Comparison of ENCODE assay signal across 2 cellular contexts in the genomic region with DNA sequence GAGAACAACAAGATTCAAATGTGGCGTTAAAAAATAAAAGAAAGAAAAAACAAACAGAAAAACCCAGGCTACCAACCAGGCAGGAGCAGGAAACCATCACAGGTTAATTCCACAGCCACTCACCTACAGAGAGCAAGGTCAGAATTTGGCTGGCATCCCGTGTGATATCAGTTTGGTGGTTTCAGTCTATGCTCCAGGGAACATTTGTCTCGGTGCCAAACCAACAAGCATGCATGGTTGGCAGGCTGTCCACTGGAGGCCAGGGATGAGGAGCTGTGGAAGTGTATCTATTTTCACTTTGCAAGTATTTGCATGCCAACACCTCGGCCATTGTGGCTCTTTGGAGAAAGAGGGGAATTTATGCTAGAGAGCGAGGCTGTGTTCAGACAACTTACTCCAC.
TF ChIP-seq lines count a peak whose summit lies in the region.

No MANE protein-coding gene starts in this region.

TF ChIP-seq in liver, 16 proteins besides CTCF, POLR2A, EP300 and RAD21 (continued from another document):
- TF ChIP-seq, protein P1, sequence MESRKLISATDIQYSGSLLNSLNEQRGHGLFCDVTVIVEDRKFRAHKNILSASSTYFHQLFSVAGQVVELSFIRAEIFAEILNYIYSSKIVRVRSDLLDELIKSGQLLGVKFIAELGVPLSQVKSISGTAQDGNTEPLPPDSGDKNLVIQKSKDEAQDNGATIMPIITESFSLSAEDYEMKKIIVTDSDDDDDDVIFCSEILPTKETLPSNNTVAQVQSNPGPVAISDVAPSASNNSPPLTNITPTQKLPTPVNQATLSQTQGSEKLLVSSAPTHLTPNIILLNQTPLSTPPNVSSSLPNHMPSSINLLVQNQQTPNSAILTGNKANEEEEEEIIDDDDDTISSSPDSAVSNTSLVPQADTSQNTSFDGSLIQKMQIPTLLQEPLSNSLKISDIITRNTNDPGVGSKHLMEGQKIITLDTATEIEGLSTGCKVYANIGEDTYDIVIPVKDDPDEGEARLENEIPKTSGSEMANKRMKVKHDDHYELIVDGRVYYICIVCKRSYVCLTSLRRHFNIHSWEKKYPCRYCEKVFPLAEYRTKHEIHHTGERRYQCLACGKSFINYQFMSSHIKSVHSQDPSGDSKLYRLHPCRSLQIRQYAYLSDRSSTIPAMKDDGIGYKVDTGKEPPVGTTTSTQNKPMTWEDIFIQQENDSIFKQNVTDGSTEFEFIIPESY (IDR thresholded peaks at IDR 0.05): peak; percentile 62
- TF ChIP-seq NR2F2 (IDR thresholded peaks at IDR 0.05) (no peak), GABPA (IDR thresholded peaks at IDR 0.05 in 1 of 2, conservative IDR thresholded peaks at IDR 0.05 in 1 of 2) (peak in 1 of 2 donors; percentile 19), EGR1 (IDR thresholded peaks at IDR 0.05; ENCODE audit: low read depth in 2 of 2) (peak in 1 of 2 donors; percentile 50), YY1 (IDR thresholded peaks at IDR 0.05) (peak; percentile 93), SP1 (IDR thresholded peaks at IDR 0.05) (peak; percentile 77), HNF4G (IDR thresholded peaks at IDR 0.05) (peak; percentile 9), TAF1 (conservative IDR thresholded peaks at IDR 0.05) (no peak), RXRA (IDR thresholded peaks at IDR 0.05) (peak; percentile 70 to 88), FOXA2 (IDR thresholded peaks at IDR 0.05) (peak; percentile 43), JUND (IDR thresholded peaks at IDR 0.05) (peak; percentile 35 to 64)
- TF ChIP-seq, protein P2, sequence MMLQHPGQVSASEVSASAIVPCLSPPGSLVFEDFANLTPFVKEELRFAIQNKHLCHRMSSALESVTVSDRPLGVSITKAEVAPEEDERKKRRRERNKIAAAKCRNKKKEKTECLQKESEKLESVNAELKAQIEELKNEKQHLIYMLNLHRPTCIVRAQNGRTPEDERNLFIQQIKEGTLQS (IDR thresholded peaks at IDR 0.05): peak; percentile 34
- TF ChIP-seq, protein P3, sequence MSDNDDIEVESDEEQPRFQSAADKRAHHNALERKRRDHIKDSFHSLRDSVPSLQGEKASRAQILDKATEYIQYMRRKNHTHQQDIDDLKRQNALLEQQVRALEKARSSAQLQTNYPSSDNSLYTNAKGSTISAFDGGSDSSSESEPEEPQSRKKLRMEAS (IDR thresholded peaks at IDR 0.05): peak; percentile 86
- TF ChIP-seq, protein P4, sequence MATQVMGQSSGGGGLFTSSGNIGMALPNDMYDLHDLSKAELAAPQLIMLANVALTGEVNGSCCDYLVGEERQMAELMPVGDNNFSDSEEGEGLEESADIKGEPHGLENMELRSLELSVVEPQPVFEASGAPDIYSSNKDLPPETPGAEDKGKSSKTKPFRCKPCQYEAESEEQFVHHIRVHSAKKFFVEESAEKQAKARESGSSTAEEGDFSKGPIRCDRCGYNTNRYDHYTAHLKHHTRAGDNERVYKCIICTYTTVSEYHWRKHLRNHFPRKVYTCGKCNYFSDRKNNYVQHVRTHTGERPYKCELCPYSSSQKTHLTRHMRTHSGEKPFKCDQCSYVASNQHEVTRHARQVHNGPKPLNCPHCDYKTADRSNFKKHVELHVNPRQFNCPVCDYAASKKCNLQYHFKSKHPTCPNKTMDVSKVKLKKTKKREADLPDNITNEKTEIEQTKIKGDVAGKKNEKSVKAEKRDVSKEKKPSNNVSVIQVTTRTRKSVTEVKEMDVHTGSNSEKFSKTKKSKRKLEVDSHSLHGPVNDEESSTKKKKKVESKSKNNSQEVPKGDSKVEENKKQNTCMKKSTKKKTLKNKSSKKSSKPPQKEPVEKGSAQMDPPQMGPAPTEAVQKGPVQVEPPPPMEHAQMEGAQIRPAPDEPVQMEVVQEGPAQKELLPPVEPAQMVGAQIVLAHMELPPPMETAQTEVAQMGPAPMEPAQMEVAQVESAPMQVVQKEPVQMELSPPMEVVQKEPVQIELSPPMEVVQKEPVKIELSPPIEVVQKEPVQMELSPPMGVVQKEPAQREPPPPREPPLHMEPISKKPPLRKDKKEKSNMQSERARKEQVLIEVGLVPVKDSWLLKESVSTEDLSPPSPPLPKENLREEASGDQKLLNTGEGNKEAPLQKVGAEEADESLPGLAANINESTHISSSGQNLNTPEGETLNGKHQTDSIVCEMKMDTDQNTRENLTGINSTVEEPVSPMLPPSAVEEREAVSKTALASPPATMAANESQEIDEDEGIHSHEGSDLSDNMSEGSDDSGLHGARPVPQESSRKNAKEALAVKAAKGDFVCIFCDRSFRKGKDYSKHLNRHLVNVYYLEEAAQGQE (IDR thresholded peaks at IDR 0.05): peak; percentile 80

TF ChIP-seq in HepG2, 621 proteins besides CTCF, POLR2A, EP300 and RAD21 (continued from another document):
- TF ChIP-seq, protein P5, sequence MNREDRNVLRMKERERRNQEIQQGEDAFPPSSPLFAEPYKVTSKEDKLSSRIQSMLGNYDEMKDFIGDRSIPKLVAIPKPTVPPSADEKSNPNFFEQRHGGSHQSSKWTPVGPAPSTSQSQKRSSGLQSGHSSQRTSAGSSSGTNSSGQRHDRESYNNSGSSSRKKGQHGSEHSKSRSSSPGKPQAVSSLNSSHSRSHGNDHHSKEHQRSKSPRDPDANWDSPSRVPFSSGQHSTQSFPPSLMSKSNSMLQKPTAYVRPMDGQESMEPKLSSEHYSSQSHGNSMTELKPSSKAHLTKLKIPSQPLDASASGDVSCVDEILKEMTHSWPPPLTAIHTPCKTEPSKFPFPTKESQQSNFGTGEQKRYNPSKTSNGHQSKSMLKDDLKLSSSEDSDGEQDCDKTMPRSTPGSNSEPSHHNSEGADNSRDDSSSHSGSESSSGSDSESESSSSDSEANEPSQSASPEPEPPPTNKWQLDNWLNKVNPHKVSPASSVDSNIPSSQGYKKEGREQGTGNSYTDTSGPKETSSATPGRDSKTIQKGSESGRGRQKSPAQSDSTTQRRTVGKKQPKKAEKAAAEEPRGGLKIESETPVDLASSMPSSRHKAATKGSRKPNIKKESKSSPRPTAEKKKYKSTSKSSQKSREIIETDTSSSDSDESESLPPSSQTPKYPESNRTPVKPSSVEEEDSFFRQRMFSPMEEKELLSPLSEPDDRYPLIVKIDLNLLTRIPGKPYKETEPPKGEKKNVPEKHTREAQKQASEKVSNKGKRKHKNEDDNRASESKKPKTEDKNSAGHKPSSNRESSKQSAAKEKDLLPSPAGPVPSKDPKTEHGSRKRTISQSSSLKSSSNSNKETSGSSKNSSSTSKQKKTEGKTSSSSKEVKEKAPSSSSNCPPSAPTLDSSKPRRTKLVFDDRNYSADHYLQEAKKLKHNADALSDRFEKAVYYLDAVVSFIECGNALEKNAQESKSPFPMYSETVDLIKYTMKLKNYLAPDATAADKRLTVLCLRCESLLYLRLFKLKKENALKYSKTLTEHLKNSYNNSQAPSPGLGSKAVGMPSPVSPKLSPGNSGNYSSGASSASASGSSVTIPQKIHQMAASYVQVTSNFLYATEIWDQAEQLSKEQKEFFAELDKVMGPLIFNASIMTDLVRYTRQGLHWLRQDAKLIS (CRISPR knock-in tag; IDR thresholded peaks at IDR 0.05): no peak
- TF ChIP-seq, protein P6, sequence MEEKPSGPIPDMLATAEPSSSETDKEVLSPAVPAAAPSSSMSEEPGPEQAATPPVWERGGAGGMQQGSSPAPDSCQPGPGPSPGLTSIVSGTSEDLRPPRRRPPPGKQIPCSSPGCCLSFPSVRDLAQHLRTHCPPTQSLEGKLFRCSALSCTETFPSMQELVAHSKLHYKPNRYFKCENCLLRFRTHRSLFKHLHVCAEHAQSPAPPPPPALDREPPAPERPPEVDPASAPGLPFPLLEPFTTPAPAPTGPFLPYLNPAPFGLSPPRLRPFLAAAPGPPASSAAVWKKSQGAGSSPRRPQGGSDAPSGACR (CRISPR knock-in tag; IDR thresholded peaks at IDR 0.05): no peak
- TF ChIP-seq AKAP8 (CRISPR knock-in tag; IDR thresholded peaks at IDR 0.05): no peak
- no peak for TF ChIP-seq ZNF777 (CRISPR knock-in tag; IDR thresholded peaks at IDR 0.05)
- TF ChIP-seq ZNF326 (CRISPR knock-in tag; IDR thresholded peaks at IDR 0.05; ENCODE audit: borderline replicate concordance): no peak
- no peak for TF ChIP-seq PAWR (CRISPR knock-in tag; IDR thresholded peaks at IDR 0.05; ENCODE audit: borderline replicate concordance)
- TF ChIP-seq, protein P7, sequence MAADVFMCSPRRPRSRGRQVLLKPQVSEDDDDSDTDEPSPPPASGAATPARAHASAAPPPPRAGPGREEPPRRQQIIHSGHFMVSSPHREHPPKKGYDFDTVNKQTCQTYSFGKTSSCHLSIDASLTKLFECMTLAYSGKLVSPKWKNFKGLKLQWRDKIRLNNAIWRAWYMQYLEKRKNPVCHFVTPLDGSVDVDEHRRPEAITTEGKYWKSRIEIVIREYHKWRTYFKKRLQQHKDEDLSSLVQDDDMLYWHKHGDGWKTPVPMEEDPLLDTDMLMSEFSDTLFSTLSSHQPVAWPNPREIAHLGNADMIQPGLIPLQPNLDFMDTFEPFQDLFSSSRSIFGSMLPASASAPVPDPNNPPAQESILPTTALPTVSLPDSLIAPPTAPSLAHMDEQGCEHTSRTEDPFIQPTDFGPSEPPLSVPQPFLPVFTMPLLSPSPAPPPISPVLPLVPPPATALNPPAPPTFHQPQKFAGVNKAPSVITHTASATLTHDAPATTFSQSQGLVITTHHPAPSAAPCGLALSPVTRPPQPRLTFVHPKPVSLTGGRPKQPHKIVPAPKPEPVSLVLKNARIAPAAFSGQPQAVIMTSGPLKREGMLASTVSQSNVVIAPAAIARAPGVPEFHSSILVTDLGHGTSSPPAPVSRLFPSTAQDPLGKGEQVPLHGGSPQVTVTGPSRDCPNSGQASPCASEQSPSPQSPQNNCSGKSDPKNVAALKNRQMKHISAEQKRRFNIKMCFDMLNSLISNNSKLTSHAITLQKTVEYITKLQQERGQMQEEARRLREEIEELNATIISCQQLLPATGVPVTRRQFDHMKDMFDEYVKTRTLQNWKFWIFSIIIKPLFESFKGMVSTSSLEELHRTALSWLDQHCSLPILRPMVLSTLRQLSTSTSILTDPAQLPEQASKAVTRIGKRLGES (CRISPR knock-in tag; IDR thresholded peaks at IDR 0.05; ENCODE audit: borderline replicate concordance): no peak
- TF ChIP-seq, protein P8, sequence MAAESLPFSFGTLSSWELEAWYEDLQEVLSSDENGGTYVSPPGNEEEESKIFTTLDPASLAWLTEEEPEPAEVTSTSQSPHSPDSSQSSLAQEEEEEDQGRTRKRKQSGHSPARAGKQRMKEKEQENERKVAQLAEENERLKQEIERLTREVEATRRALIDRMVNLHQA (CRISPR knock-in tag; IDR thresholded peaks at IDR 0.05): no peak
- no peak for TF ChIP-seq ZNF782 (CRISPR knock-in tag; IDR thresholded peaks at IDR 0.05; ENCODE audit: borderline replicate concordance)
- no peak for TF ChIP-seq MLLT10 (CRISPR knock-in tag; IDR thresholded peaks at IDR 0.05)
- no peak for TF ChIP-seq ZNF34 (CRISPR knock-in tag; IDR thresholded peaks at IDR 0.05; ENCODE audit: borderline replicate concordance)
- TF ChIP-seq REXO4 (CRISPR knock-in tag; IDR thresholded peaks at IDR 0.05; ENCODE audit: borderline replicate concordance): no peak
- no peak for TF ChIP-seq HOXD1 (CRISPR knock-in tag; IDR thresholded peaks at IDR 0.05)
